ENCODE assay signal across 15 cellular contexts in the genomic region with DNA sequence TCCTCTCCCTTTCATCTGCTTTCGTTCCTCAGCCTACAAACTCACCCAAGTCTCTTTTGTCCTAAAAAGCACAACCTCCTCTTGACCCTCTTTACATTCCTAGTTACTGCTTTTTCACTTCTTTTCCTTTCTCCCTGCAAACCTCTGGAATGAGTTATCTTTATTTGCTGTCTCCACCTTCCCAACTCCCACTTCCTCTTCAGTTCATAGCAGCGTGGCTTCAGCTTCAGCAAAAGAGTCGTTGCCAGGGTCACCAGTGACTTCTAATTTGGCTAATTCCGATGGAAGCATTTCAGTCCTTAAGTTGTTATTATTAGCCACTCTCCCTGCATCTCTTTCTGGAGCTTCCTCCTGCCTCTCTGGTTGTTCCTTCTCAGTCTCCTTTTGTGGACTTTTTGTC. TPM values are rescaled to one million over a fixed set of nuclear protein-coding genes. Genes with fewer than 3 reads are reported as not detected.
DNase-seq lines count a peak whose midpoint lies in the region; TF ChIP-seq lines count a peak whose summit lies in the region.
"Had no signal": no experiment of that assay in that cellular context is flagged by ENCODE, and none has a peak within 500 bp of the region (broad histone marks: within the 10 kb centered on the region; RNA-seq: fewer than 3 reads in every experiment).

No MANE protein-coding gene starts in this region.

- peak; percentile 50 for DNase-seq in AG08395 (ENCODE audit: low spot score)
- DNase-seq in astrocyte of the hippocampus (ENCODE audit: low read depth, low spot score) = peak; percentile 13
- DNase-seq in kidney tubule cell (ENCODE audit: low spot score) = peak; percentile 11
- DNase-seq in posterior vena cava (ENCODE audit: low spot score) = no peak
- DNase-seq in stimulated activated CD4-positive, alpha-beta T cell treated with anti-CD3 and anti-CD28 coated beads, Interleukin-2, amount 100 ng/mL, for 48 hours = no peak
- no peak for DNase-seq in activated CD8-positive, alpha-beta memory T cell treated with anti-CD3 and anti-CD28 coated beads, Interleukin-2, amount 50 U/mL, for 4 hours
- DNase-seq in amniotic stem cell (lab: John Stamatoyannopoulos, UW) = no peak
- DNase-seq: BE2C, left ventricle myocardium superior, NCI-H1694 treated with DMSO at 0.1 percent for 48 hours, NCI-H526 treated with DMSO at 0.1 percent for 48 hours had no signal

- H3K9me3 ChIP-seq in HEK293 (ENCODE audit: control insufficient read depth, insufficient read depth, low read depth, low read length) = no peaks in the 10 kb centered on the region
- H3K9me3 ChIP-seq: BE2C, vagina had no signal

- CTCF ChIA-PET in HEK293 (lab: Yijun Ruan, JAX) = interaction anchor here (1.1 to 1.5 kb wide), 3 partner anchors 27 to 32 kb away, joined by 3 to 5 read pairs (median 3); no protein-coding TSS in a partner anchor

- H3K4me3 ChIP-seq in HEK293 (ENCODE audit: low read depth, low read length) = no peak overlapping the region
- H3K4me3 ChIP-seq: vagina had no signal

- H3K27ac ChIP-seq in HEK293 (ENCODE audit: extremely low read depth, low read depth, low read length) = no peak overlapping the region
- H3K27ac ChIP-seq: vagina had no signal

- POLR2A ChIA-PET in HEK293 (lab: Yijun Ruan, JAX) = interaction anchor here (0.6 kb wide), 2 partner anchors 9 to 150 kb away, joined by 3 read pairs; no protein-coding TSS in a partner anchor

- H3K4me1 ChIP-seq in HEK293 (ENCODE audit: control insufficient read depth, insufficient read depth, low read length) = no peaks in the 10 kb centered on the region
- H3K4me1 ChIP-seq: BE2C, vagina had no signal

- no peak for TF ChIP-seq CTCF in HEK293 (tag by site-specific recombination; IDR thresholded peaks at IDR 0.05)

- intact Hi-C loops in posterior vena cava (cut with DNase I) = no loop called here

- H3K36me3 ChIP-seq in HEK293 (ENCODE audit: control insufficient read depth in 2 of 2, insufficient read depth in 1 of 2, low read length in 2 of 2) = no peaks in the 10 kb centered on the region
- H3K36me3 ChIP-seq: BE2C, vagina had no signal

TF ChIP-seq in HEK293, 187 proteins besides CTCF, POLR2A, EP300 and RAD21:
- TF ChIP-seq EGR2 (tag by site-specific recombination; IDR thresholded peaks at IDR 0.05; ENCODE audit: low read depth) = 0 out of 2 replicates have a peak, but pooled peaks have one; percentile 45
- no peak for TF ChIP-seq ZNF701 (tag by site-specific recombination; IDR thresholded peaks at IDR 0.05)
- TF ChIP-seq PRDM1 (tag by site-specific recombination; IDR thresholded peaks at IDR 0.05) = peak; percentile 65
- TF ChIP-seq MYNN (tag by site-specific recombination; IDR thresholded peaks at IDR 0.05; ENCODE audit: borderline replicate concordance) = peak; percentile 99
- peak; percentile 27 for TF ChIP-seq ZFHX2 (tag by site-specific recombination; conservative IDR thresholded peaks at IDR 0.05)
- TF ChIP-seq, protein P1, sequence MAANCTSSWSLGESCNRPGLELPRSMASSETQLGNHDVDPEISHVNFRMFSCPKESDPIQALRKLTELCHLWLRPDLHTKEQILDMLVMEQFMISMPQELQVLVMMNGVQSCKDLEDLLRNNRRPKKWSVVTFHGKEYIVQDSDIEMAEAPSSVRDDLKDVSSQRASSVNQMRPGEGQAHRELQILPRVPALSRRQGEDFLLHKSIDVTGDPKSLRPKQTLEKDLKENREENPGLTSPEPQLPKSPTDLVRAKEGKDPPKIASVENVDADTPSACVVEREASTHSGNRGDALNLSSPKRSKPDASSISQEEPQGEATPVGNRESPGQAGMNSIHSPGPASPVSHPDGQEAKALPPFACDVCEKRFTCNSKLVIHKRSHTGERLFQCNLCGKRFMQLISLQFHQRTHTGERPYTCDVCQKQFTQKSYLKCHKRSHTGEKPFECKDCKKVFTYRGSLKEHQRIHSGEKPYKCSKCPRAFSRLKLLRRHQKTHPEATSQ (tag by site-specific recombination; IDR thresholded peaks at IDR 0.05) = no peak

RNA-seq across cellular contexts. Expression of a gene that starts 6.2 kb away (rescaled TPM):
- total RNA-seq in posterior vena cava = 10 to 100 TPM; 33.5 to 36.0 TPM

RNA-seq across cellular contexts. Expression of a gene that starts 21.1 kb away (rescaled TPM):
- total RNA-seq in posterior vena cava = under 1 TPM in 1 of 2 donors, not detected in 1; 0.19 TPM
- total RNA-seq: dermis microvascular lymphatic vessel endothelial cell, left ventricle myocardium superior, LHCN-M2, vagina had no signal

RNA-seq across cellular contexts. Expression of a gene that starts 36.7 kb away (rescaled TPM):
- 1 to 10 TPM; 2.4 to 5.0 TPM for total RNA-seq in posterior vena cava

RNA-seq across cellular contexts. Expression of a gene that starts 57.2 kb away (rescaled TPM):
- total RNA-seq in posterior vena cava = 100 to 1,000 TPM in 1 of 2 donors, 10 to 100 TPM in 1; 40.3 to 101 TPM

Comparison
In these comparisons a context has a peak if more than half of its experiments do, and no peak if none do; other contexts are left out.
1. DNase-seq: peak in AG08395 (single experiment), astrocyte of the hippocampus (single experiment) and kidney tubule cell (single experiment); none in posterior vena cava (single experiment), stimulated activated CD4-positive, alpha-beta T cell treated with anti-CD3 and anti-CD28 coated beads, Interleukin-2, amount 100 ng/mL, for 48 hours (0 of 2), activated CD8-positive, alpha-beta memory T cell treated with anti-CD3 and anti-CD28 coated beads, Interleukin-2, amount 50 U/mL, for 4 hours (single experiment) and amniotic stem cell (single experiment).